Comparison of ENCODE assay signal across 12 cellular contexts in the genomic region with DNA sequence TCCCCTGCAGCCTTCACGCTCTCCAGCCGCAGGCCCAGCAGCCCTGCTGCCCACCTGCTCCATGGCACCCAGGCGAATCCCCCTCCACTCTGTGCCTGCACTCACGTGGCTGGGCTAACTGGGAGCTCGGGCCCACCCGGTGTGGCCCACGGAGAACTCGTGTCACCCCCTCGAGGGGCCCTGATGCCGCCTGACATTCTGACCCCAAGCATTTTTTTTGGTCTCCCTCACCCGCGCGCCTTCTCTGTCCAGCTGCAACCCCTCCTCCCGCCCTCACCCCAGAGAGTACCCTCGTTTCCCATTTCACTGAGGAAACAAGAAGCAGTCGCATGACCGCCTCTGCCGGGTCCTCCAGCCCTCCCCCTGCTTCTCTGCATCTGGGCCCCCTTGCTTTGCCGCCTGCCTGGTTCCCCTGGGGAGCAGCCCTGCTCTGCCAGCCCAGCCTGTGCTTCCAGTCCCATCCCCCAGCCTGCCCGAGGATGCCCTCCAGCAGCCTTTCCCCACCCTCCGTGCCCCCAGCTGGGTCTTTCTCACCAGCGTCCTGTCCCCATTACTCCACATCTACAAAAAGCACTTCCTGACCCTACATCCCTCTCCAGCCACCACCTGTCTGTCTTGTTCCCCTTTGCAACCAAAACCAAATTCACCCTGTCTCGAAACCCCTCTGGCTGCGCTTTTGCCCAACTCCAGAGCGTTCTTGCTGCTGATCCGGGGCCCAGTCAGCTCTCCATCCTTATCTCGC.
DNase-seq lines count a peak whose midpoint lies in the region; ATAC-seq and TF ChIP-seq lines count a peak whose summit lies in the region.
"Had no signal": no experiment of that assay in that cellular context is flagged by ENCODE, and none has a peak within 500 bp of the region (broad histone marks: within the 10 kb centered on the region; RNA-seq: fewer than 3 reads in every experiment).

No MANE protein-coding gene starts in this region.

- H3K4me3 Mint-ChIP-seq in activated CD4-positive, alpha-beta T cell treated with anti-CD3 and anti-CD28 coated beads for 36 hours: no peak overlapping the region
- H3K4me3 Mint-ChIP-seq in central memory CD8-positive, alpha-beta T cell: no peak overlapping the region

- ATAC-seq in activated CD4-positive, alpha-beta T cell treated with anti-CD3 and anti-CD28 coated beads for 36 hours: no peak
- ATAC-seq in central memory CD8-positive, alpha-beta T cell (replicated peaks; ENCODE audit: extremely low read depth, poor library complexity, severe bottlenecking): no peak
- ATAC-seq in HG03469 (IDR thresholded peaks at IDR 0.05; ENCODE audit: unreplicated experiment) (no peak), GM18867 (IDR thresholded peaks at IDR 0.05; ENCODE audit: unreplicated experiment) (no peak)

- peaks cover 45% of the 10 kb centered on the region for H3K4me1 ChIP-seq in OCI-LY1 (ENCODE audit: insufficient read depth, low read length, severe bottlenecking)
- H3K4me1 ChIP-seq: testis had no signal

- peak overlapping the region; percentile 7 for H3K27ac Mint-ChIP-seq in activated CD4-positive, alpha-beta T cell treated with anti-CD3 and anti-CD28 coated beads for 36 hours
- peak overlapping the region; percentile 91 for H3K27ac Mint-ChIP-seq in central memory CD8-positive, alpha-beta T cell (ENCODE audit: low read depth)

- H3K27me3 ChIP-seq in OCI-LY1 (ENCODE audit: insufficient read depth, low read length): no peaks in the 10 kb centered on the region
- H3K27me3 ChIP-seq: testis had no signal

- no peaks in the 10 kb centered on the region for H3K27me3 Mint-ChIP-seq in activated CD4-positive, alpha-beta T cell treated with anti-CD3 and anti-CD28 coated beads for 36 hours
- no peaks in the 10 kb centered on the region for H3K27me3 Mint-ChIP-seq in central memory CD8-positive, alpha-beta T cell

- CTCF ChIA-PET in activated CD4-positive, alpha-beta T cell treated with anti-CD3 and anti-CD28 coated beads for 36 hours (lab: Charles Lee): no interaction called here

- H3K4me2 ChIP-seq in OCI-LY1 (ENCODE audit: low read length): peak overlapping the region; percentile 61

- H3K9me2 ChIP-seq in OCI-LY1 (ENCODE audit: low read depth, low read length): no peaks in the 10 kb centered on the region

- peaks cover 77% of the 10 kb centered on the region for H3K36me3 ChIP-seq in OCI-LY1 (ENCODE audit: insufficient read depth, low read length)

- H3K4me1 Mint-ChIP-seq in activated CD4-positive, alpha-beta T cell treated with anti-CD3 and anti-CD28 coated beads for 36 hours: peaks cover 44% of the 10 kb centered on the region
- peaks cover 26% of the 10 kb centered on the region for H3K4me1 Mint-ChIP-seq in central memory CD8-positive, alpha-beta T cell

- peak overlapping the region; percentile 82 for H3K27ac ChIP-seq in OCI-LY1 (ENCODE audit: low read depth, low read length, poor library complexity, severe bottlenecking)
- H3K27ac ChIP-seq: testis had no signal

- POLR2A ChIA-PET in activated CD4-positive, alpha-beta T cell treated with anti-CD3 and anti-CD28 coated beads for 36 hours (lab: Charles Lee): no interaction called here

- no peaks in the 10 kb centered on the region for H3F3A ChIP-seq in OCI-LY1 (ENCODE audit: insufficient read depth, low read length)

- H2AFZ ChIP-seq in OCI-LY1 (ENCODE audit: low read length): no peak overlapping the region

- H3K4me3 ChIP-seq in OCI-LY1 (ENCODE audit: low read depth, low read length, poor library complexity, severe bottlenecking): peak overlapping the region; percentile 11
- H3K4me3 ChIP-seq: testis had no signal

- H4K20me1 ChIP-seq in OCI-LY1 (ENCODE audit: insufficient read depth, low read length): no peaks in the 10 kb centered on the region

- H3K9ac ChIP-seq in OCI-LY1 (ENCODE audit: low read length): peak overlapping the region; percentile 70

- intact Hi-C loops in activated CD4-positive, alpha-beta T cell treated with anti-CD3 and anti-CD28 coated beads for 36 hours (cut with DNase I, micrococcal nuclease): no loop called here

- no peaks in the 10 kb centered on the region for H3K9me3 ChIP-seq in OCI-LY1 (ENCODE audit: low read length)
- H3K9me3 ChIP-seq: testis had no signal

- H3K79me2 ChIP-seq in OCI-LY1 (ENCODE audit: insufficient read depth, low read length): no peaks in the 10 kb centered on the region

- no peaks in the 10 kb centered on the region for H3K9me3 Mint-ChIP-seq in activated CD4-positive, alpha-beta T cell treated with anti-CD3 and anti-CD28 coated beads for 36 hours (ENCODE audit: low read depth)
- no peaks in the 10 kb centered on the region for H3K9me3 Mint-ChIP-seq in central memory CD8-positive, alpha-beta T cell

- no peak for TF ChIP-seq CTCF in OCI-LY1 (IDR thresholded peaks at IDR 0.05; ENCODE audit: low read length)

- no peak for DNase-seq in activated CD4-positive, alpha-beta T cell treated with anti-CD3 and anti-CD28 coated beads for 36 hours
- no peak for DNase-seq in activated CD4-positive, alpha-beta T cell treated with anti-CD3 and anti-CD28 coated beads, Interleukin-2, amount 50 U/mL, for 1 hour
- DNase-seq in central memory CD8-positive, alpha-beta T cell (ENCODE audit: low spot score in 2 of 2): no peak
- DNase-seq in retina (peak; percentile 72), SKM-1 treated with dmso at 0.1 percent for 144 hours (lab: John Stamatoyannopoulos, UW; ENCODE audit: unreplicated experiment) (no peak)
- DNase-seq: effector CD4-positive, alpha-beta T cell; NCI-H1105 treated with DMSO at 0.1 percent for 48 hours; NCI-H446 treated with DMSO at 0.1 percent for 48 hours; testis had no signal

- peaks cover 46% of the 10 kb centered on the region for H3K36me3 Mint-ChIP-seq in activated CD4-positive, alpha-beta T cell treated with anti-CD3 and anti-CD28 coated beads for 36 hours (ENCODE audit: low read depth)
- peaks cover 1% of the 10 kb centered on the region for H3K36me3 Mint-ChIP-seq in central memory CD8-positive, alpha-beta T cell (ENCODE audit: insufficient read depth)
